In the genomic region with DNA sequence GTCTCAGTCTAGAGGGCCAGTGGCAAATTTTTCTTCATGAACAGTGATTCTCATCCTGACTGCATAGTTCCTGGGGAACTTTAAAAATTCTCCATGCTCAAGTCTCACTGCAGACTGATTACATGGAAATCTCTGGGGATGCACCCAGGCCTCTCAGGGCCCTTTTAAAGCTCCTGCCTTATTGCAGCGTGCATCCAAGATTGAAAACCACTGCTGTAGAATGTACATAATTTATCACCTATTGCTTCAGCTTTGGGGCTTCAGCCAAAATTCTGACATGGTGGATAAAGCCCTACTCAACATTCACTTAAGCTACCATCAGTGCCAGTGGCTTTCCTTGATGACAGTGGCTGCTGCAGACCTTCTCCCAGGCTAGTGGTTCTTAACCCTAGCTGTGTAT, we compare ENCODE assay signal across 12 cellular contexts.
DNase-seq lines count a peak whose midpoint lies in the region; ATAC-seq and TF ChIP-seq lines count a peak whose summit lies in the region.
"Had no signal": no experiment of that assay in that cellular context is flagged by ENCODE, and none has a peak within 500 bp of the region (broad histone marks: within the 10 kb centered on the region; RNA-seq: fewer than 3 reads in every experiment).

No MANE protein-coding gene starts in this region.

- TF ChIP-seq CTCF in fibroblast of mammary gland (conservative IDR thresholded peaks at IDR 0.05; ENCODE audit: control insufficient read depth, insufficient read depth, low read depth, low read length) = no peak

- DNase-seq in GM03348 (ENCODE audit: low spot score) = peak; percentile 6
- peak; percentile 55 for DNase-seq in fibroblast of mammary gland (ENCODE audit: low read depth)
- DNase-seq in iris pigment epithelial cell (ENCODE audit: low read depth) = peak; percentile 29
- DNase-seq in sciatic nerve (ENCODE audit: low spot score) = no peak
- DNase-seq in MG63 = no peak
- DNase-seq: CD4-positive, alpha-beta memory T cell; DND-41; EL; HCEC 1CT had no signal

- ATAC-seq in GM21390 (IDR thresholded peaks at IDR 0.05; ENCODE audit: unreplicated experiment) (no peak), sciatic nerve (no peak)
- ATAC-seq: GM23338 had no signal

- H3K4me3 ChIP-seq in fibroblast of mammary gland (ENCODE audit: control insufficient read depth, low read depth, low read length) (no peak overlapping the region), MG63 (no peak overlapping the region)
- H3K4me3 ChIP-seq: BLaER1, GM23338 had no signal

- intact Hi-C loops in sciatic nerve (cut with DNase I) = no loop called here

- no peaks in the 10 kb centered on the region for H3K27me3 ChIP-seq in MG63
- H3K27me3 ChIP-seq: BLaER1 had no signal

- H3K9me3 ChIP-seq in MG63 = no peaks in the 10 kb centered on the region

- no peaks in the 10 kb centered on the region for H3K36me3 ChIP-seq in MG63

Comparison
In these comparisons a context has a peak if more than half of its experiments do, and no peak if none do; other contexts are left out.
1. DNase-seq: peak in GM03348 (single experiment), fibroblast of mammary gland (single experiment) and iris pigment epithelial cell (single experiment); none in sciatic nerve (single experiment) and MG63 (single experiment).